In the genomic region with DNA sequence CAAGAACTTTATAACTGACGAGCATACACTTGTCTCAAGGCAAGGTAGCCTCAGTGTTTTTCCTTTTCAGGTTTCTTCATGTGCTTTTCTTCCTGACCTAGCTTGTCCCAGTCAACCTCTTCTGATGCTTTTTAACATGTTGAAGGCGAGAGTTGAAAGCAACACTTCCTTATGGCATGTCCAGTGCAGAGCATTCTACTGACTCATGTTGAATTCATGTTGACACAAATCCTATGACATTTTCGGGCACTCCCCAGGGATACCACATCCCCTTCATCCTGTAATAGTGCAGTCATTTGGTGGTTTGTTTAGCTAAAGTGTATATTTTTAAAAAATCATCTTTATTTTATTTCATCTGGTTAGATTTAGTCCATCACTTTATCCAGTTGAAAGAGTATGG, we compare ENCODE assay signal across 16 cellular contexts.
DNase-seq lines count a peak whose midpoint lies in the region; ATAC-seq and TF ChIP-seq lines count a peak whose summit lies in the region.
"Had no signal": no experiment of that assay in that cellular context is flagged by ENCODE, and none has a peak within 500 bp of the region (broad histone marks: within the 10 kb centered on the region; RNA-seq: fewer than 3 reads in every experiment).

No MANE protein-coding gene starts in this region.

- intact Hi-C loops in mucosa of descending colon (cut with DNase I, micrococcal nuclease), result no loop called here

- no peaks in the 10 kb centered on the region for H3K36me3 ChIP-seq in mucosa of descending colon (ENCODE audit: low read depth)
- H3K36me3 ChIP-seq: Peyer's patch had no signal

- no peaks in the 10 kb centered on the region for H3K4me1 ChIP-seq in mucosa of descending colon (ENCODE audit: low read depth)
- H3K4me1 ChIP-seq: Peyer's patch had no signal

- no peaks in the 10 kb centered on the region for H3K9me3 Mint-ChIP-seq in chondrocyte (ENCODE audit: low read depth)
- H3K9me3 Mint-ChIP-seq: activated T-cell treated with anti-CD3 and anti-CD28 coated beads, Interleukin-2, amount 50 U/mL, for 24 hours had no signal

- peaks cover 12% of the 10 kb centered on the region for H3K4me1 Mint-ChIP-seq in chondrocyte (ENCODE audit: low read depth)
- H3K4me1 Mint-ChIP-seq: CD14-positive monocyte had no signal

- TF ChIP-seq CTCF in chondrocyte (IDR thresholded peaks at IDR 0.05) (no peak), mucosa of descending colon (IDR thresholded peaks at IDR 0.05) (no peak)

- no peaks in the 10 kb centered on the region for H3K36me3 Mint-ChIP-seq in chondrocyte (ENCODE audit: low read depth)
- H3K36me3 Mint-ChIP-seq: CD14-positive monocyte had no signal

- peak overlapping the region; percentile 78 for H3K27ac Mint-ChIP-seq in chondrocyte (ENCODE audit: unreplicated experiment)
- H3K27ac Mint-ChIP-seq: activated T-cell treated with anti-CD3 and anti-CD28 coated beads, Interleukin-2, amount 50 U/mL, for 24 hours; CD14-positive monocyte had no signal

- no peak overlapping the region for H3K4me3 Mint-ChIP-seq in chondrocyte (ENCODE audit: unreplicated experiment)
- H3K4me3 Mint-ChIP-seq: activated T-cell treated with anti-CD3 and anti-CD28 coated beads, Interleukin-2, amount 50 U/mL, for 24 hours; CD14-positive monocyte had no signal

- DNase-seq in Daoy (ENCODE audit: low read depth) (peak; percentile 75), M059J (ENCODE audit: low read depth) (peak; percentile 86), chondrocyte (ENCODE audit: low spot score) (no peak), mucosa of descending colon (no peak), NCI-H2107 (lab: John Stamatoyannopoulos, UW) (no peak), DMS153 (lab: John Stamatoyannopoulos, UW) (no peak)
- DNase-seq: activated CD4-positive, alpha-beta T cell treated with anti-CD3 and anti-CD28 coated beads for 4 hours; activated T-cell treated with anti-CD3 and anti-CD28 coated beads, Interleukin-2, amount 50 U/mL, for 24 hours; glutamatergic neuron; NCI-H1105; NCI-H510A; Peyer's patch; stimulated activated naive CD4-positive, alpha-beta T cell had no signal

- H3K27me3 Mint-ChIP-seq in chondrocyte (ENCODE audit: low read depth), result no peaks in the 10 kb centered on the region
- H3K27me3 Mint-ChIP-seq: activated T-cell treated with anti-CD3 and anti-CD28 coated beads, Interleukin-2, amount 50 U/mL, for 24 hours had no signal

- H3K4me3 ChIP-seq in mucosa of descending colon, result no peak overlapping the region
- H3K4me3 ChIP-seq: Peyer's patch had no signal

- no peaks in the 10 kb centered on the region for H3K9me3 ChIP-seq in mucosa of descending colon
- H3K9me3 ChIP-seq: Peyer's patch had no signal

- ATAC-seq in mucosa of descending colon, result peak; percentile 55
- no peak for ATAC-seq in HG03108 (IDR thresholded peaks at IDR 0.05; ENCODE audit: unreplicated experiment)
- ATAC-seq in GM21526 (IDR thresholded peaks at IDR 0.05; ENCODE audit: low FRiP score, unreplicated experiment), result no peak

Comparison
In these comparisons a context has a peak if more than half of its experiments do, and no peak if none do; other contexts are left out.
1. DNase-seq: peak in Daoy (single experiment) and M059J (single experiment); none in chondrocyte (single experiment), mucosa of descending colon (0 of 3), NCI-H2107 (single experiment) and DMS153 (single experiment).